In genomic region chr12:107760207-107760816, GRCh38 we compare ENCODE assay signal across 8 cellular contexts. TPM values are rescaled to one million over a fixed set of nuclear protein-coding genes. Genes with fewer than 3 reads are reported as not detected.
DNase-seq lines count a peak whose midpoint lies in the region; ATAC-seq and TF ChIP-seq lines count a peak whose summit lies in the region.

No MANE protein-coding gene starts in this region.

- peak overlapping the region; percentile 97 for H3K4me3 ChIP-seq in right cardiac atrium (ENCODE audit: low read length)

- WGBS in right cardiac atrium: 2% methylated on average over 30 of the region's 30 CpGs

- no peak for TF ChIP-seq CTCF in 22Rv1 (IDR thresholded peaks at IDR 0.05)

- peak overlapping the region; percentile 63 for H3K27ac ChIP-seq in 22Rv1
- peak overlapping the region; percentile 5 for H3K27ac ChIP-seq in right cardiac atrium (ENCODE audit: low read length)

- H3K9me3 ChIP-seq in right cardiac atrium (ENCODE audit: control insufficient read depth, low read length): no peaks in the 10 kb centered on the region

- no peaks in the 10 kb centered on the region for H3K27me3 ChIP-seq in right cardiac atrium (ENCODE audit: control insufficient read depth, insufficient read depth)

- H3K4me1 ChIP-seq in right cardiac atrium (ENCODE audit: control insufficient read depth, insufficient read depth, low read length): peaks cover 3% of the 10 kb centered on the region

- H3K4me1 Mint-ChIP-seq in activated naive CD4-positive, alpha-beta T cell treated with anti-CD3 and anti-CD28 coated beads, Interleukin-2, amount 50 U/mL, for 24 hours: peaks cover 26% of the 10 kb centered on the region

- no peaks in the 10 kb centered on the region for H3K9me3 Mint-ChIP-seq in activated naive CD4-positive, alpha-beta T cell treated with anti-CD3 and anti-CD28 coated beads, Interleukin-2, amount 50 U/mL, for 24 hours

- peaks cover 2% of the 10 kb centered on the region for H3K36me3 Mint-ChIP-seq in activated naive CD4-positive, alpha-beta T cell treated with anti-CD3 and anti-CD28 coated beads, Interleukin-2, amount 50 U/mL, for 24 hours

- peak; percentile 28 for DNase-seq in NOMO-1 treated with DMSO at 0.1 percent for 48 hours (lab: John Stamatoyannopoulos, UW; ENCODE audit: unreplicated experiment)
- DNase-seq in right cardiac atrium: peak in 2 of 3 donors; percentile 29 to 69
- peak; percentile 61 for DNase-seq in sciatic nerve (ENCODE audit: low spot score)
- no peak for DNase-seq in COLO829 (ENCODE audit: low spot score)

- peak overlapping the region; percentile 94 for H3K4me3 Mint-ChIP-seq in activated naive CD4-positive, alpha-beta T cell treated with anti-CD3 and anti-CD28 coated beads, Interleukin-2, amount 50 U/mL, for 24 hours

- no peaks in the 10 kb centered on the region for H3K27me3 Mint-ChIP-seq in activated naive CD4-positive, alpha-beta T cell treated with anti-CD3 and anti-CD28 coated beads, Interleukin-2, amount 50 U/mL, for 24 hours

- ATAC-seq in GM18498 (IDR thresholded peaks at IDR 0.05; ENCODE audit: unreplicated experiment): peak; percentile 29
- ATAC-seq in HG02981 (IDR thresholded peaks at IDR 0.05; ENCODE audit: unreplicated experiment): peak; percentile 12
- peak; percentile 4 to 5 for ATAC-seq in right cardiac atrium
- ATAC-seq in sciatic nerve: no peak

- peak overlapping the region; percentile 91 for H3K27ac Mint-ChIP-seq in activated naive CD4-positive, alpha-beta T cell treated with anti-CD3 and anti-CD28 coated beads, Interleukin-2, amount 50 U/mL, for 24 hours

- intact Hi-C loops in right cardiac atrium (cut with DNase I) (loop anchor here in 1 of 4 donors (5.0 kb wide), 1 partner anchor 127 kb away; no protein-coding TSS in a partner anchor), sciatic nerve (cut with DNase I) (no loop called here)

RNA-seq across cellular contexts. Expression of gene PRDM4, which starts 0.6 kb away (rescaled TPM):
- 10 to 100 TPM; 11.6 to 14.9 (median 14.0) TPM for total RNA-seq in right cardiac atrium
- 6.3 TPM for polyA plus RNA-seq in right cardiac atrium
- total RNA-seq in sciatic nerve: 34.7 TPM

RNA-seq across cellular contexts. Expression of gene ASCL4, which starts 14.2 kb away (rescaled TPM):
- total RNA-seq in right cardiac atrium (not detected), sciatic nerve (not detected)
- polyA plus RNA-seq in right cardiac atrium: 0.02 TPM
